In genomic region chr20:54058420-54059139, GRCh38 we compare ENCODE assay signal across 15 cellular contexts. TPM values are rescaled to one million over a fixed set of nuclear protein-coding genes. Genes with fewer than 3 reads are reported as not detected.
DNase-seq lines count a peak whose midpoint lies in the region; ATAC-seq, FAIRE-seq and TF ChIP-seq lines count a peak whose summit lies in the region.
"Had no signal": no experiment of that assay in that cellular context is flagged by ENCODE, and none has a peak within 500 bp of the region (broad histone marks: within the 10 kb centered on the region; RNA-seq: fewer than 3 reads in every experiment).

No MANE protein-coding gene starts in this region.

- in situ Hi-C loops in GM12878 (cut with MboI): no loop called here

- 37% methylated on average over 16 of the region's 16 CpGs for WGBS in GM12878 (ENCODE audit: insufficient coverage, insufficient replicate concordance, low lambda C conversion rate, missing lambda C conversion rate)
- WGBS in pancreas, 2 donors: 73 to 78% methylated on average over 16 of the region's 16 CpGs

- H3K27me3 ChIP-seq in GM12878 (replicated peaks in 1 of 2; ENCODE audit: control insufficient read depth in 2 of 2, insufficient read depth in 2 of 2, low read length in 1 of 2) (no peaks in the 10 kb centered on the region; a peak in 1 of 4 replicates), pancreas (no peaks in the 10 kb centered on the region)

- H3K9ac ChIP-seq in GM12878 (ENCODE audit: control insufficient read depth, insufficient read depth, low read length): no peak overlapping the region
- H3K9ac ChIP-seq: KMS-11 had no signal

- CTCF ChIA-PET in GM12878 (lab: Yijun Ruan, JAX): interaction anchor here (0.7 to 6.5 kb wide), 3 partner anchors 109 to 126 kb away, joined by 3 to 116 read pairs (median 5); no protein-coding TSS in a partner anchor

- no peak for DNase-seq in GM12878 (ENCODE audit: low read depth, low spot score)
- DNase-seq in OCI-M2 (lab: John Stamatoyannopoulos, UW; ENCODE audit: unreplicated experiment): no peak
- DNase-seq in NCI-H526 treated with DMSO at 0.1 percent for 48 hours (lab: John Stamatoyannopoulos, UW): no peak
- DNase-seq in pancreas: no peak
- no peak for DNase-seq in UCSD-AML1 (lab: John Stamatoyannopoulos, UW; ENCODE audit: unreplicated experiment)
- DNase-seq: activated CD4-positive, alpha-beta memory T cell treated with anti-CD3 and anti-CD28 coated beads, Interleukin-2, amount 10 ng/mL, durations not matched to agents 7 days and 5 days; stimulated activated CD4-positive, alpha-beta T cell treated with anti-CD3 and anti-CD28 coated beads, Interleukin-4, amount 100 ng/mL, for 4 hours had no signal

- no peak overlapping the region for H2AFZ ChIP-seq in GM12878 (ENCODE audit: control insufficient read depth, low read depth, low read length)

- no peaks in the 10 kb centered on the region for H3K36me3 ChIP-seq in GM12878 (ENCODE audit: control insufficient read depth in 2 of 2, insufficient read depth in 2 of 2, low read length in 1 of 2)
- H3K36me3 ChIP-seq in pancreas: no peaks in the 10 kb centered on the region
- H3K36me3 ChIP-seq: thoracic aorta had no signal

- no peaks in the 10 kb centered on the region for H3K79me2 ChIP-seq in GM12878 (ENCODE audit: control insufficient read depth, insufficient read depth, low read length)

- H4K20me1 ChIP-seq in GM12878 (ENCODE audit: control insufficient read depth, insufficient read depth): no peaks in the 10 kb centered on the region

- FAIRE-seq in GM12878 (lab: Jason Lieb, UNC) (no peak), pancreas (lab: Jason Lieb, UNC) (no peak)

- BruUV-seq in GM12878 (replicated peaks; lab: Mats Ljungman, UMichigan): TSS peak; percentile 85

- RAD21 ChIA-PET in GM12878 (lab: Charles Lee; ENCODE audit: unreplicated experiment): interaction anchor here (0.7 kb wide), 1 partner anchor 128 kb away, joined by 3 read pairs; no protein-coding TSS in a partner anchor

- TF ChIP-seq CTCF in GM12878 (IDR thresholded peaks at IDR 0.05 in 2 of 3, conservative IDR thresholded peaks at IDR 0.05 in 1 of 3; ENCODE audit: control insufficient read depth in 2 of 3, extremely low read depth in 1 of 3, insufficient read depth in 1 of 3, low read depth in 3 of 3, low read length in 3 of 3): no peak
- TF ChIP-seq CTCF in pancreas (IDR thresholded peaks at IDR 0.05): no peak

- intact Hi-C loops in GM12878 (cut with micrococcal nuclease; ENCODE audit: unreplicated experiment) (no loop called here), pancreas (cut with DNase I) (no loop called here)

- POLR2A ChIA-PET in GM12878 (lab: Charles Lee): interaction anchor here (0.7 kb wide), 1 partner anchor 898 kb away, joined by 4 read pairs; no protein-coding TSS in a partner anchor

- TF ChIP-seq EP300 in GM12878 (IDR thresholded peaks at IDR 0.05; ENCODE audit: borderline replicate concordance in 1 of 2, control insufficient read depth in 1 of 2, low read depth in 2 of 2, low read length in 2 of 2): no peak

- ATAC-seq in GM18505 (IDR thresholded peaks at IDR 0.05; ENCODE audit: unreplicated experiment) (peak; percentile 68), GM21390 (IDR thresholded peaks at IDR 0.05; ENCODE audit: unreplicated experiment) (peak; percentile 54), HG03354 (IDR thresholded peaks at IDR 0.05; ENCODE audit: poor library complexity, severe bottlenecking, unreplicated experiment) (peak; percentile 54), GM12878 (peak; percentile 40), pancreas (no peak)
- ATAC-seq: left lobe of liver had no signal

- no peak overlapping the region for H3K27ac ChIP-seq in GM12878 (ENCODE audit: control insufficient read depth, insufficient read depth)
- H3K27ac ChIP-seq in pancreas: no peak overlapping the region
- H3K27ac ChIP-seq: KMS-11, thoracic aorta had no signal

- TF ChIP-seq POLR2A in GM18505 (IDR thresholded peaks at IDR 0.05; ENCODE audit: borderline replicate concordance, extremely low read depth, insufficient read depth, insufficient read length): peak; percentile 48
- TF ChIP-seq POLR2A in GM12878 (IDR thresholded peaks at IDR 0.05; ENCODE audit: low read depth, low read length): peak; percentile 41; the same call in 1 of the 2 replicates

- H3K4me1 ChIP-seq in GM12878 (ENCODE audit: control insufficient read depth, insufficient read depth, low read length): peaks cover 7% of the 10 kb centered on the region
- H3K4me1 ChIP-seq in pancreas: no peaks in the 10 kb centered on the region

- H3K4me3 ChIP-seq in GM12878: no peak overlapping the region
- no peak overlapping the region for H3K4me3 ChIP-seq in pancreas
- H3K4me3 ChIP-seq: thoracic aorta had no signal

- TF ChIP-seq RAD21 in GM12878 (IDR thresholded peaks at IDR 0.05; ENCODE audit: insufficient read depth, low read depth, low read length): no peak

- H3K9me3 ChIP-seq in GM12878 (replicated peaks; ENCODE audit: control insufficient read depth, insufficient read depth, low read length) (peaks cover 3% of the 10 kb centered on the region; the same call in 2 of the 3 replicates), pancreas (no peaks in the 10 kb centered on the region)
- H3K9me3 ChIP-seq: thoracic aorta had no signal

- H3K4me2 ChIP-seq in GM12878 (ENCODE audit: control insufficient read depth, insufficient read depth): no peak overlapping the region
- H3K4me2 ChIP-seq: KMS-11 had no signal

- SMC1A ChIA-PET in GM12878 (lab: Charles Lee; ENCODE audit: uncharacterized antibody, unreplicated experiment): interaction anchor here (0.9 to 6.8 kb wide), 4 partner anchors 36 to 479 kb away, joined by 3 to 110 read pairs (median 5); no protein-coding TSS in a partner anchor

TF ChIP-seq in GM12878, 131 proteins besides CTCF, POLR2A, EP300 and RAD21 (continues in another document):
- TF ChIP-seq ATF2 (IDR thresholded peaks at IDR 0.05; ENCODE audit: low read length) (peak; percentile 46; the same call in 1 of the 2 replicates), TARDBP (IDR thresholded peaks at IDR 0.05; ENCODE audit: borderline replicate concordance) (no peak), PBX3 (IDR thresholded peaks at IDR 0.05; ENCODE audit: insufficient replicate concordance, low read depth, low read length) (no peak), MTA2 (IDR thresholded peaks at IDR 0.05; ENCODE audit: low read depth) (no peak), ATF3 (IDR thresholded peaks at IDR 0.05; ENCODE audit: borderline replicate concordance, extremely low read depth, low read depth, low read length) (no peak), SUPT20H (IDR thresholded peaks at IDR 0.05; ENCODE audit: borderline replicate concordance, control insufficient read depth, low read depth, low read length) (no peak)

RNA-seq across cellular contexts. Expression of gene BCAS1, which starts 11.8 kb away (rescaled TPM):
- 1.1 and 1.2 TPM in 2 replicates for total RNA-seq in GM12878 (2013; cell fraction: nucleolus; rRNA removed)
- 0.45 and 0.54 TPM in 2 replicates for total RNA-seq in GM12878 (2014; rRNA removed)
- total RNA-seq in GM12878 (2014; rRNA removed; fragmentation: Illumina TruSeq; extraction: Trizol): 0.72 and 0.78 TPM in 2 replicates
- total RNA-seq in GM12878 (2021): 0.56 TPM in 2 replicates
- 2.0 TPM for polyA plus RNA-seq in GM12878 (2011; ENCODE audit: low read depth)
- polyA plus RNA-seq in GM12878 (2011; rRNA removed): 0.24 and 0.34 TPM in 2 replicates
- 0.23 and 0.25 TPM in 2 replicates for polyA plus RNA-seq in GM12878 (2011; cell fraction: cytosol; rRNA removed)
- polyA plus RNA-seq in GM12878 (2011; cell fraction: nucleus; rRNA removed): 0.51 and 0.66 TPM in 2 replicates
- 3.0 and 5.4 TPM in 2 replicates for polyA plus RNA-seq in GM12878 (2012)
- 0.87 and 1.00 TPM in 2 replicates for polyA plus RNA-seq in GM12878 (2014; fragmentation: Illumina TruSeq; extraction: Trizol)
- under 1 TPM; 0.21 to 0.51 TPM for polyA plus RNA-seq in GM12878 (2014; fragmentation: Nextera tagmentation; extraction: Ambion mirVana)
- 0.67 and 0.74 TPM in 2 replicates for polyA plus RNA-seq in GM12878 (2014; rRNA removed)
- 1 to 10 TPM in 1 of 2 experiments, under 1 TPM in 1; 0.54 to 1.4 TPM for polyA plus RNA-seq in GM12878 (2016; fragmentation: Nextera tagmentation; extraction: Ambion mirVana)
- polyA minus RNA-seq in GM12878 (2011; rRNA and poly(A)+ RNA removed): 0.67 and 0.80 TPM in 2 replicates
- not detected in 2 replicates for polyA minus RNA-seq in GM12878 (2011; cell fraction: cytosol; rRNA and poly(A)+ RNA removed)
- polyA minus RNA-seq in GM12878 (2011; cell fraction: nucleus; rRNA and poly(A)+ RNA removed): 0.96 and 0.97 TPM in 2 replicates
- under 1 TPM; 0.20 to 0.85 (median 0.68) TPM for total RNA-seq in pancreas
- under 1 TPM; 0.34 to 0.70 TPM for polyA plus RNA-seq in pancreas
- total RNA-seq: activated CD4-positive, alpha-beta memory T cell treated with anti-CD3 and anti-CD28 coated beads, Interleukin-2, amount 10 ng/mL, durations not matched to agents 7 days and 5 days; NCI-H460; osteoblast had no signal

Comparison
In these comparisons a context has a peak if more than half of its experiments do, and no peak if none do; other contexts are left out.
1. ATAC-seq: peak in GM18505 (single experiment), GM21390 (single experiment), HG03354 (single experiment) and GM12878 (single experiment); none in pancreas (0 of 4).